ENCODE assay signal across 8 cellular contexts in the genomic region with DNA sequence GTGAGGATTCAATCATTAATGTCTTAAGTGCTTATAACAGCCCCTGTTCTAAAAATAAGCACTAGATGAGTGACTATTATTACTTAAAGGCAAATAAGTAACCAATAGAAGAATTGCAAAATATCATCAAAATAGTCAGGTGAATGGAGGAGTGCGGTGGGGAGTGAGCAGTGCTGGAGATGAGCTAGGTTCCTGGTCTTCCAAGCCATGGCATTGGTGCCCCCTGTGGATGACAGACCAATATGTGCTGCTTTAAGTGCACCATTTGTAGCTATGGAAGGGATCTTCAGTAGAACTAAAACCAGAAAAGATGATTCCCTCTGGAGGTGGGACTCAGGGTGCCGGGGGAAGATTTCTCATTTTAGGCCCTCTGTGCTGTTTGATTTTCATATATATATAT. TPM values are rescaled to one million over a fixed set of nuclear protein-coding genes. Genes with fewer than 3 reads are reported as not detected.
DNase-seq lines count a peak whose midpoint lies in the region; ATAC-seq and TF ChIP-seq lines count a peak whose summit lies in the region.

No MANE protein-coding gene starts in this region.

- H3K9ac ChIP-seq in liver (ENCODE audit: low read depth in 1 of 2, low read length in 2 of 2), result no peak overlapping the region

- peak; percentile 71 for ATAC-seq in CD8-positive, alpha-beta T cell
- peak; percentile 48 for ATAC-seq in WTC11

- H3K27me3 Mint-ChIP-seq in CD8-positive, alpha-beta T cell (ENCODE audit: low read depth), result no peaks in the 10 kb centered on the region
- no peaks in the 10 kb centered on the region for H3K27me3 Mint-ChIP-seq in WTC11 (ENCODE audit: low read depth)
- peaks cover 10% of the 10 kb centered on the region for H3K27me3 Mint-ChIP-seq in activated T-helper 2 cell treated with anti-CD3 and anti-CD28 coated beads, Interferon-gamma antibody, Interleukin-2, Interleukin-4, amounts not matched to agents 10 μg/mL and 5 μg/mL and 100 μg/mL, durations not matched to agents 14 hours and 24 hours and 36 hours (ENCODE audit: low read depth)

- CTCF ChIA-PET in CD8-positive, alpha-beta T cell (lab: Charles Lee), result interaction anchor here (0.6 to 1.3 kb wide), 9 partner anchors 8 to 1042 kb away, joined by 3 to 6 read pairs (median 4); no protein-coding TSS in a partner anchor
- CTCF ChIA-PET in WTC11 (lab: Charles Lee), result interaction anchor here (0.7 to 1.6 kb wide), 5 partner anchors 46 to 149 kb away, joined by 3 to 7 read pairs (median 3); partner anchors contain the start of gene SLC30A1

- no peaks in the 10 kb centered on the region for H3K4me1 ChIP-seq in CD8-positive, alpha-beta T cell (ENCODE audit: insufficient read depth, low read length)
- H3K4me1 ChIP-seq in liver (ENCODE audit: control insufficient read depth in 4 of 4, insufficient read depth in 4 of 4, low read length in 3 of 4) (peaks cover 0 to 4% (median 0%) of the 10 kb centered on the region in 4 donors), SJCRH30 (peaks cover 27% of the 10 kb centered on the region)

- peak in 3 of 7 experiments; percentile 32 to 44 (median 42) for DNase-seq in CD8-positive, alpha-beta T cell
- DNase-seq in HT-29 (ENCODE audit: low spot score), result peak; percentile 45
- DNase-seq in WTC11 (ENCODE audit: low spot score), result no peak
- DNase-seq in amniotic stem cell (lab: John Stamatoyannopoulos, UW), result no peak
- no peak for DNase-seq in activated T-helper 2 cell treated with anti-CD3 and anti-CD28 coated beads, Interferon-gamma antibody, Interleukin-2, Interleukin-4, amounts not matched to agents 10 μg/mL and 5 μg/mL and 100 μg/mL, durations not matched to agents 14 hours and 24 hours and 36 hours (ENCODE audit: low spot score)
- DNase-seq in SJCRH30, result no peak
- no peak for DNase-seq in activated effector memory CD4-positive, alpha-beta T cell treated with Interleukin-2 at 50 U/mL for 16 hours

- no peaks in the 10 kb centered on the region for H3K36me3 ChIP-seq in CD8-positive, alpha-beta T cell (ENCODE audit: insufficient read depth, low read length)
- H3K36me3 ChIP-seq in liver (ENCODE audit: control insufficient read depth in 4 of 4, insufficient read depth in 3 of 4, low read depth in 1 of 4, low read length in 3 of 4) (no peaks in the 10 kb centered on the region), SJCRH30 (no peaks in the 10 kb centered on the region)

- no peak overlapping the region for H3K27ac ChIP-seq in CD8-positive, alpha-beta T cell (ENCODE audit: low read depth, low read length)
- H3K27ac ChIP-seq in liver (ENCODE audit: low read depth in 1 of 2, low read length in 2 of 2), result no peak overlapping the region
- no peak overlapping the region for H3K27ac ChIP-seq in SJCRH30

- intact Hi-C loops in CD8-positive, alpha-beta T cell (cut with DNase I, micrococcal nuclease), result loop anchor here in 1 of 2 experiments (1.0 kb wide), 2 partner anchors 48 to 110 kb away; no protein-coding TSS in a partner anchor
- intact Hi-C loops in activated T-helper 2 cell treated with anti-CD3 and anti-CD28 coated beads, Interferon-gamma antibody, Interleukin-2, Interleukin-4, amounts not matched to agents 10 μg/mL and 5 μg/mL and 100 μg/mL, durations not matched to agents 14 hours and 24 hours and 36 hours (cut with micrococcal nuclease), result loop anchor here (2.0 kb wide), 1 partner anchor 48 kb away; no protein-coding TSS in a partner anchor

- peaks cover 5% of the 10 kb centered on the region for H3K4me1 Mint-ChIP-seq in CD8-positive, alpha-beta T cell (ENCODE audit: low read depth)
- H3K4me1 Mint-ChIP-seq in WTC11, result peaks cover 4% of the 10 kb centered on the region
- H3K4me1 Mint-ChIP-seq in activated T-helper 2 cell treated with anti-CD3 and anti-CD28 coated beads, Interferon-gamma antibody, Interleukin-2, Interleukin-4, amounts not matched to agents 10 μg/mL and 5 μg/mL and 100 μg/mL, durations not matched to agents 14 hours and 24 hours and 36 hours (ENCODE audit: low read depth), result peaks cover 18% of the 10 kb centered on the region

- H3K4me3 Mint-ChIP-seq in CD8-positive, alpha-beta T cell, result no peak overlapping the region
- H3K4me3 Mint-ChIP-seq in WTC11, result no peak overlapping the region
- H3K4me3 Mint-ChIP-seq in activated T-helper 2 cell treated with anti-CD3 and anti-CD28 coated beads, Interferon-gamma antibody, Interleukin-2, Interleukin-4, amounts not matched to agents 10 μg/mL and 5 μg/mL and 100 μg/mL, durations not matched to agents 14 hours and 24 hours and 36 hours (ENCODE audit: low read depth), result no peak overlapping the region

- H3K27ac Mint-ChIP-seq in CD8-positive, alpha-beta T cell, result no peak overlapping the region
- no peak overlapping the region for H3K27ac Mint-ChIP-seq in WTC11
- no peak overlapping the region for H3K27ac Mint-ChIP-seq in activated T-helper 2 cell treated with anti-CD3 and anti-CD28 coated beads, Interferon-gamma antibody, Interleukin-2, Interleukin-4, amounts not matched to agents 10 μg/mL and 5 μg/mL and 100 μg/mL, durations not matched to agents 14 hours and 24 hours and 36 hours

- POLR2A ChIA-PET in CD8-positive, alpha-beta T cell (lab: Charles Lee), result interaction anchor here (0.8 kb wide), 1 partner anchor 46 kb away, joined by 3 read pairs; the partner anchor contains the start of gene SLC30A1
- POLR2A ChIA-PET in WTC11 (lab: Charles Lee), result interaction anchor here (0.7 to 1.1 kb wide), 2 partner anchors 11 to 46 kb away, joined by 3 to 5 read pairs; partner anchors contain the start of gene SLC30A1

- 68% methylated on average over 2 of the region's 2 CpGs for WGBS in liver

- H3K4me3 ChIP-seq in CD8-positive, alpha-beta T cell (ENCODE audit: low read depth, low read length), result no peak overlapping the region
- no peak overlapping the region for H3K4me3 ChIP-seq in liver (ENCODE audit: low read depth in 1 of 3, low read length in 3 of 3)
- H3K4me3 ChIP-seq in SJCRH30, result no peak overlapping the region

- H3K9me3 ChIP-seq in CD8-positive, alpha-beta T cell (ENCODE audit: low read length), result no peaks in the 10 kb centered on the region
- no peaks in the 10 kb centered on the region for H3K9me3 ChIP-seq in liver (ENCODE audit: control insufficient read depth in 4 of 4, low read length in 3 of 4)
- H3K9me3 ChIP-seq in SJCRH30 (replicated peaks), result no peaks in the 10 kb centered on the region

- TF ChIP-seq CTCF in CD8-positive, alpha-beta T cell (IDR thresholded peaks at IDR 0.05), result no peak
- TF ChIP-seq CTCF in WTC11 (IDR thresholded peaks at IDR 0.05) (no peak), liver (IDR thresholded peaks at IDR 0.05; ENCODE audit: low read depth, low read length, missing input control) (peak; percentile 51)

- TF ChIP-seq RAD21 in liver (IDR thresholded peaks at IDR 0.05), result peak; percentile 80 to 84

- no peaks in the 10 kb centered on the region for H3K9me3 Mint-ChIP-seq in CD8-positive, alpha-beta T cell
- no peaks in the 10 kb centered on the region for H3K9me3 Mint-ChIP-seq in WTC11
- no peaks in the 10 kb centered on the region for H3K9me3 Mint-ChIP-seq in activated T-helper 2 cell treated with anti-CD3 and anti-CD28 coated beads, Interferon-gamma antibody, Interleukin-2, Interleukin-4, amounts not matched to agents 10 μg/mL and 5 μg/mL and 100 μg/mL, durations not matched to agents 14 hours and 24 hours and 36 hours

- no peaks in the 10 kb centered on the region for H3K36me3 Mint-ChIP-seq in CD8-positive, alpha-beta T cell
- H3K36me3 Mint-ChIP-seq in WTC11, result no peaks in the 10 kb centered on the region
- no peaks in the 10 kb centered on the region for H3K36me3 Mint-ChIP-seq in activated T-helper 2 cell treated with anti-CD3 and anti-CD28 coated beads, Interferon-gamma antibody, Interleukin-2, Interleukin-4, amounts not matched to agents 10 μg/mL and 5 μg/mL and 100 μg/mL, durations not matched to agents 14 hours and 24 hours and 36 hours (ENCODE audit: low read depth)

- H3K27me3 ChIP-seq in CD8-positive, alpha-beta T cell (ENCODE audit: insufficient read depth, low read length), result no peaks in the 10 kb centered on the region
- H3K27me3 ChIP-seq in liver (ENCODE audit: control insufficient read depth in 4 of 4, insufficient read depth in 4 of 4, low read length in 3 of 4) (no peaks in the 10 kb centered on the region), SJCRH30 (no peaks in the 10 kb centered on the region)

TF ChIP-seq in WTC11, 78 proteins besides CTCF, POLR2A, EP300 and RAD21 (continues in another document):
- TF ChIP-seq ATF1 (CRISPR knock-in tag; IDR thresholded peaks at IDR 0.05) (no peak), IRF1 (CRISPR knock-in tag; IDR thresholded peaks at IDR 0.05) (no peak)

TF ChIP-seq in liver, 16 proteins besides CTCF, POLR2A, EP300 and RAD21:
- TF ChIP-seq NR2F2 (IDR thresholded peaks at IDR 0.05), result no peak
- peak in 1 of 2 donors; percentile 21 for TF ChIP-seq HNF4A (conservative IDR thresholded peaks at IDR 0.05)

RNA-seq across cellular contexts. Expression of gene SLC30A1, which starts 46.1 kb away (rescaled TPM):
- 1 to 10 TPM; 9.7 to 9.8 TPM for total RNA-seq in CD8-positive, alpha-beta T cell
- 8.1 and 8.6 TPM in 2 replicates for total RNA-seq in HT-29 (2014; rRNA removed; shearing (Covaris generic))
- 20.0 to 26.9 TPM (median 25.3 TPM) in 3 replicates for total RNA-seq in WTC11 (2021)
- total RNA-seq in liver, result 10 to 100 TPM; 59.0 to 83.3 TPM
- 10 to 100 TPM; 14.9 to 19.9 TPM for polyA plus RNA-seq in liver
- total RNA-seq in activated T-helper 2 cell treated with anti-CD3 and anti-CD28 coated beads, Interferon-gamma antibody, Interleukin-2, Interleukin-4, amounts not matched to agents 10 μg/mL and 5 μg/mL and 100 μg/mL, durations not matched to agents 14 hours and 24 hours and 36 hours, result 7.9 and 8.0 TPM in 2 replicates
- total RNA-seq in SJCRH30 (2014; rRNA removed; shearing (Covaris generic)), result 18.5 and 21.3 TPM in 2 replicates

RNA-seq across cellular contexts. Expression of gene NEK2, which starts 50.4 kb away (rescaled TPM):
- total RNA-seq in CD8-positive, alpha-beta T cell, result under 1 TPM; 0.19 to 0.35 TPM
- total RNA-seq in HT-29 (2014; rRNA removed; shearing (Covaris generic)), result 30.5 and 36.4 TPM in 2 replicates
- total RNA-seq in WTC11 (2021), result 22.7 to 25.2 TPM (median 23.5 TPM) in 3 replicates
- 10 to 100 TPM in 1 of 2 donors, not detected in 1; 25.7 TPM for total RNA-seq in liver
- polyA plus RNA-seq in liver, result 1 to 10 TPM in 1 of 2 donors, under 1 TPM in 1; 0.29 to 1.3 TPM
- total RNA-seq in activated T-helper 2 cell treated with anti-CD3 and anti-CD28 coated beads, Interferon-gamma antibody, Interleukin-2, Interleukin-4, amounts not matched to agents 10 μg/mL and 5 μg/mL and 100 μg/mL, durations not matched to agents 14 hours and 24 hours and 36 hours, result 21.8 and 24.1 TPM in 2 replicates
- total RNA-seq in SJCRH30 (2014; rRNA removed; shearing (Covaris generic)), result 59.4 and 63.3 TPM in 2 replicates
